ENCODE assay signal across 9 cellular contexts in genomic region chr4:6658635-6659075, GRCh38. TPM values are rescaled to one million over a fixed set of nuclear protein-coding genes. Genes with fewer than 3 reads are reported as not detected.
DNase-seq lines count a peak whose midpoint lies in the region; ATAC-seq lines count a peak whose summit lies in the region.
"Had no signal": no experiment of that assay in that cellular context is flagged by ENCODE, and none has a peak within 500 bp of the region (broad histone marks: within the 10 kb centered on the region; RNA-seq: fewer than 3 reads in every experiment).

No MANE protein-coding gene starts in this region.

- intact Hi-C loops in right cardiac atrium (cut with DNase I): no loop called here

- H3K27me3 Mint-ChIP-seq in activated naive CD4-positive, alpha-beta T cell treated with anti-CD3 and anti-CD28 coated beads, Interleukin-2, amount 50 U/mL, for 24 hours: no peaks in the 10 kb centered on the region

- H3K9me3 Mint-ChIP-seq in activated naive CD4-positive, alpha-beta T cell treated with anti-CD3 and anti-CD28 coated beads, Interleukin-2, amount 50 U/mL, for 24 hours: no peaks in the 10 kb centered on the region

- H3K4me3 ChIP-seq in HUES48 (ENCODE audit: low read depth, low read length) (peak overlapping the region; percentile 47), right cardiac atrium (ENCODE audit: low read length) (peak overlapping the region; percentile 28), skin epidermis (peak overlapping the region; percentile 26 to 39 (median 30))

- 0 out of 2 replicates have a peak overlapping the region, but pooled peaks have one; percentile 12 for H3K9ac ChIP-seq in HUES48 (ENCODE audit: low read depth, low read length)
- H3K9ac ChIP-seq: KMS-11 had no signal

- H3K9me3 ChIP-seq in HUES48 (ENCODE audit: control insufficient read depth, insufficient read depth, low read length) (no peaks in the 10 kb centered on the region), right cardiac atrium (ENCODE audit: control insufficient read depth, low read length) (no peaks in the 10 kb centered on the region)

- H3K27ac ChIP-seq in HUES48 (ENCODE audit: low read depth, low read length) (no peak overlapping the region), right cardiac atrium (ENCODE audit: low read length) (no peak overlapping the region), skin epidermis (peak overlapping the region in 17 of 21 experiments; percentile 7 to 72 (median 44))
- H3K27ac ChIP-seq: KMS-11 had no signal

- no peaks in the 10 kb centered on the region for H3K36me3 ChIP-seq in HUES48 (ENCODE audit: control insufficient read depth, insufficient read depth, low read length)

- ATAC-seq in right cardiac atrium: peak; percentile 82 to 85
- no peak for ATAC-seq in GM21423 (IDR thresholded peaks at IDR 0.05; ENCODE audit: unreplicated experiment)

- H3K36me3 Mint-ChIP-seq in activated naive CD4-positive, alpha-beta T cell treated with anti-CD3 and anti-CD28 coated beads, Interleukin-2, amount 50 U/mL, for 24 hours: no peaks in the 10 kb centered on the region

- H3K27me3 ChIP-seq in HUES48 (ENCODE audit: control insufficient read depth, insufficient read depth, low read length) (peaks cover 51% of the 10 kb centered on the region), right cardiac atrium (ENCODE audit: control insufficient read depth, insufficient read depth) (no peaks in the 10 kb centered on the region)

- no peak overlapping the region for H3K27ac Mint-ChIP-seq in activated naive CD4-positive, alpha-beta T cell treated with anti-CD3 and anti-CD28 coated beads, Interleukin-2, amount 50 U/mL, for 24 hours

- H3K4me1 Mint-ChIP-seq in activated naive CD4-positive, alpha-beta T cell treated with anti-CD3 and anti-CD28 coated beads, Interleukin-2, amount 50 U/mL, for 24 hours: peaks cover 12% of the 10 kb centered on the region

- WGBS in right cardiac atrium: 12% methylated on average over 52 of the region's 52 CpGs

- peak overlapping the region; percentile 72 for H3K4me3 Mint-ChIP-seq in activated naive CD4-positive, alpha-beta T cell treated with anti-CD3 and anti-CD28 coated beads, Interleukin-2, amount 50 U/mL, for 24 hours

- DNase-seq in right cardiac atrium (peak; percentile 55 to 88 (median 87)), NAMALWA (ENCODE audit: low spot score) (no peak), GDM1 (lab: John Stamatoyannopoulos, UW) (no peak), AML-193 (lab: John Stamatoyannopoulos, UW) (no peak)

- peaks cover 9% of the 10 kb centered on the region; the same call in 1 of the 2 replicates for H3K4me1 ChIP-seq in HUES48 (ENCODE audit: control insufficient read depth, insufficient read depth, low read length)
- no peaks in the 10 kb centered on the region for H3K4me1 ChIP-seq in right cardiac atrium (ENCODE audit: control insufficient read depth, insufficient read depth, low read length)

RNA-seq across cellular contexts. Expression of gene MRFAP1, which starts 18.2 kb away (rescaled TPM):
- 100 to 1,000 TPM; 250 to 276 (median 263) TPM for total RNA-seq in right cardiac atrium
- 335 TPM for polyA plus RNA-seq in right cardiac atrium

RNA-seq across cellular contexts. Expression of gene S100P, which starts 35.0 kb away (rescaled TPM):
- total RNA-seq in right cardiac atrium: 1 to 10 TPM in 1 of 4 donors, not detected in 3; 1.5 TPM
- polyA plus RNA-seq in right cardiac atrium: 0.16 TPM

RNA-seq across cellular contexts. Expression of gene MRFAP1L1, which starts 51.0 kb away (rescaled TPM):
- 10 to 100 TPM; 51.9 to 58.6 (median 54.1) TPM for total RNA-seq in right cardiac atrium
- polyA plus RNA-seq in right cardiac atrium: 73.4 TPM

RNA-seq across cellular contexts. Expression of gene BLOC1S4, which starts 57.3 kb away (rescaled TPM):
- 1 to 10 TPM; 7.5 to 9.1 (median 8.4) TPM for total RNA-seq in right cardiac atrium
- polyA plus RNA-seq in right cardiac atrium: 7.0 TPM

Comparison
In these comparisons a context has a peak if more than half of its experiments do, and no peak if none do; other contexts are left out.
1. H3K27ac ChIP-seq: peak in skin epidermis (17 of 21); none in HUES48 (single experiment) and right cardiac atrium (single experiment).
2. DNase-seq: peak in right cardiac atrium (3 of 3); none in NAMALWA (single experiment), GDM1 (single experiment) and AML-193 (0 of 2).
3. Peak in every context shown above with its lines, with median percentiles within 50 percentile points of each other: H3K4me3 ChIP-seq.